21 cellular contexts compared by ENCODE assay signal in genomic region chr4:182960228-182960627, GRCh38.
"Had no signal": no experiment of that assay in that cellular context is flagged by ENCODE, and none has a peak within 500 bp of the region (broad histone marks: within the 10 kb centered on the region; RNA-seq: fewer than 3 reads in every experiment).

No MANE protein-coding gene starts in this region.

- H3K27ac ChIP-seq: KMS-11, SJSA1, SK-N-MC had no signal

- H3K27me3 ChIP-seq: SJSA1 had no signal

- FAIRE-seq: RCC 7860 had no signal

- H3K4me2 ChIP-seq: KMS-11 had no signal

- H3K36me3 ChIP-seq: SJSA1 had no signal

- H3K4me3 ChIP-seq: SJSA1, SK-N-MC had no signal

- H3K4me1 ChIP-seq: SJSA1 had no signal

- DNase-seq: Kasumi-1, MM.1S, NCI-H1092 treated with DMSO at 0.1 percent for 48 hours, NCI-H1436, NCI-H187, NCI-H2029, NCI-H2081 treated with DMSO at 0.1 percent for 48 hours, NCI-H2171, NCI-H226, NCI-H446, NCI-H510A, NCI-H524 treated with DMSO at 0.1 percent for 48 hours, NCI-H69, NCI-H774, Right ventricle myocardium superior, RPMI8226, SIG-M5 had no signal

- H3K9ac ChIP-seq: KMS-11 had no signal
